32 cellular contexts compared by ENCODE assay signal in the genomic region with DNA sequence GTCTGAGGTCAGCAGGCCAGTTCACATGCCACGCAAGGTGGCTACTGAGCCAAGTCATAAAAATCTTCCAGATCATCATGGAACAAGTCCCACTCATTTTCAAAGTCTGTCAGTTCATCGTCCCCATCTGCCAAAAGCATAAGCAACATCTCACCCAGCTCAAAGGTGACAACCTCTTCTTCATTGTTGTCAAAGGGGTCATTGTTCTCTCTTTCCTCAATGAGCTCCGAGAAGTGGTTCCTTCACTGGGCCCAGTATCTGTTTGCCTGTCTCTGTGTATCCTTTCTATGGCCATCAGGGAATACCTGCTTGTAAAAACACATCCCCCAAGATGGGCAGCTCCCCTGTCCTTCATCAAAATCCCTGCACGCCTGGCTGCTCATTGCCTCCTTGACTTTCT. TPM values are rescaled to one million over a fixed set of nuclear protein-coding genes. Genes with fewer than 3 reads are reported as not detected.
"Had no signal": no experiment of that assay in that cellular context is flagged by ENCODE, and none has a peak within 500 bp of the region (broad histone marks: within the 10 kb centered on the region; RNA-seq: fewer than 3 reads in every experiment).

No MANE protein-coding gene starts in this region.

- H3K27ac ChIP-seq: ascending aorta, body of pancreas, brain microvascular endothelial cell, breast epithelium, cardiac muscle cell had no signal

- H3K9me3 ChIP-seq: ascending aorta, body of pancreas, breast epithelium had no signal

- H3K4me3 ChIP-seq: ascending aorta, body of pancreas, breast epithelium, cardiac muscle cell had no signal

- DNase-seq: activated effector memory CD4-positive, alpha-beta T cell treated with anti-CD3 and anti-CD28 coated beads, Interleukin-2, amount 50 U/mL, for 16 hours; activated effector memory CD4-positive, alpha-beta T cell treated with Interleukin-2 at 50 U/mL for 16 hours; activated gamma-delta T cell; activated gamma-delta T cell treated with Interleukin-2 at 50 U/mL for 16 hours; activated naive CD4-positive, alpha-beta T cell; activated naive CD4-positive, alpha-beta T cell treated with anti-CD3 and anti-CD28 coated beads for 36 hours; activated naive CD4-positive, alpha-beta T cell treated with anti-CD3 and anti-CD28 coated beads, Interleukin-2, amount 10 ng/mL, durations not matched to agents 7 days and 5 days; activated naive CD4-positive, alpha-beta T cell treated with anti-CD3 and anti-CD28 coated beads, Interleukin-2, amount 50 U/mL, for 16 hours; activated naive CD4-positive, alpha-beta T cell treated with Interleukin-2 at 50 U/mL for 16 hours; activated naive CD8-positive, alpha-beta T cell treated with anti-CD3 and anti-CD28 coated beads for 36 hours; activated naive CD8-positive, alpha-beta T cell treated with anti-CD3 and anti-CD28 coated beads, Interleukin-2, amount 10 ng/mL, durations not matched to agents 7 days and 5 days; activated naive CD8-positive, alpha-beta T cell treated with anti-CD3 and anti-CD28 coated beads, Interleukin-2, amount 50 U/mL, for 24 hours; activated T-cell treated with anti-CD3 and anti-CD28 coated beads, Interleukin-2, amount 50 U/mL, for 1 hour; activated T-cell treated with anti-CD3 and anti-CD28 coated beads, Interleukin-2, amount 50 U/mL, for 24 hours; activated T-cell treated with anti-CD3 and anti-CD28 coated beads, Interleukin-2, amount 50 U/mL, for 4 hours; activated T-cell treated with anti-CD3 and anti-CD28 coated beads, Interleukin-2, amount 50 U/mL, for 48 hours; activated T-cell treated with anti-CD3 and anti-CD28 coated beads, Interleukin-2, amount 50 U/mL, for 72 hours; amniotic stem cell; amygdala; anterior cingulate cortex; aorta; body of pancreas; brain microvascular endothelial cell; caudate nucleus; central memory CD4-positive, alpha-beta T cell; cerebellar nuclear complex had no signal

- H3K27me3 ChIP-seq: ascending aorta, body of pancreas, breast epithelium, cardiac muscle cell had no signal

- H3K36me3 ChIP-seq: ascending aorta, brain microvascular endothelial cell, breast epithelium, cardiac muscle cell had no signal

- ATAC-seq: activated naive CD4-positive, alpha-beta T cell treated with anti-CD3 and anti-CD28 coated beads, Interleukin-2, amount 50 U/mL, for 72 hours; activated naive CD8-positive, alpha-beta T cell treated with anti-CD3 and anti-CD28 coated beads, Interleukin-2, amount 50 U/mL, for 24 hours; activated T-cell treated with anti-CD3 and anti-CD28 coated beads, Interleukin-2, amount 50 U/mL, for 4 hours; activated T-cell treated with anti-CD3 and anti-CD28 coated beads, Interleukin-2, amount 50 U/mL, for 72 hours; activated T-helper 17 cell treated with anti-CD3 and anti-CD28 coated beads, Interleukin-2, amount 50 U/mL, for 72 hours; body of pancreas had no signal

- FAIRE-seq: astrocyte had no signal

- H3K4me1 ChIP-seq: ascending aorta, breast epithelium had no signal

RNA-seq across cellular contexts. Expression of gene ZNF334, which starts 49.5 kb away (rescaled TPM):
- total RNA-seq: ascending aorta had no signal
